ENCODE assay signal across 1 cellular context in genomic region chr9:91071185-91071990, GRCh38.
A peak's percentile ranks its signal among the peaks of the same experiment; 100 is the strongest.
TF ChIP-seq lines count a peak whose summit lies in the region.

No MANE protein-coding gene starts in this region.

TF ChIP-seq in HepG2, 621 proteins besides CTCF, POLR2A, EP300 and RAD21 (continued from another document and continues in another):
- TF ChIP-seq ZNF142 (CRISPR knock-in tag; IDR thresholded peaks at IDR 0.05) (peak; percentile 63; the same call in 1 of the 2 replicates), ZNF713 (CRISPR knock-in tag; IDR thresholded peaks at IDR 0.05) (no peak), GATA4 (IDR thresholded peaks at IDR 0.05; ENCODE audit: borderline replicate concordance, low read depth) (peak; percentile 23; the same call in 1 of the 2 replicates), ZBTB1 (CRISPR knock-in tag; IDR thresholded peaks at IDR 0.05; ENCODE audit: borderline replicate concordance) (no peak), ASH2L (IDR thresholded peaks at IDR 0.05; ENCODE audit: insufficient read length, low read depth, low read length) (peak; percentile 48), ZBTB33 (CRISPR knock-in tag; IDR thresholded peaks at IDR 0.05) (no peak), HNRNPK (IDR thresholded peaks at IDR 0.05; ENCODE audit: low read depth, low read length, poor library complexity, severe bottlenecking) (no peak), GMEB1 (CRISPR knock-in tag; IDR thresholded peaks at IDR 0.05; ENCODE audit: borderline replicate concordance) (no peak), ZSCAN5A (CRISPR knock-in tag; IDR thresholded peaks at IDR 0.05; ENCODE audit: borderline replicate concordance) (peak; percentile 68; the same call in 1 of the 2 replicates), NFATC3 (CRISPR knock-in tag; IDR thresholded peaks at IDR 0.05) (no peak), ZNF225 (CRISPR knock-in tag; IDR thresholded peaks at IDR 0.05) (no peak), GTF3A (CRISPR knock-in tag; conservative IDR thresholded peaks at IDR 0.05) (no peak), YY1 (IDR thresholded peaks at IDR 0.05; ENCODE audit: insufficient read depth, insufficient replicate concordance, low read depth, low read length) (no peak), SKIL (CRISPR knock-in tag; IDR thresholded peaks at IDR 0.05; ENCODE audit: borderline replicate concordance) (peak; percentile 57; the same call in 1 of the 2 replicates), ZKSCAN5 (CRISPR knock-in tag; IDR thresholded peaks at IDR 0.05) (peak; percentile 97; the same call in 1 of the 2 replicates), ZNF513 (CRISPR knock-in tag; conservative IDR thresholded peaks at IDR 0.05) (no peak), ZBED4 (CRISPR knock-in tag; IDR thresholded peaks at IDR 0.05; ENCODE audit: borderline replicate concordance) (no peak; the same call in 1 of the 2 replicates), ZNF609 (CRISPR knock-in tag; IDR thresholded peaks at IDR 0.05; ENCODE audit: borderline replicate concordance) (0 out of 2 replicates have a peak, but pooled peaks have one; percentile 7), ZNF383 (CRISPR knock-in tag; IDR thresholded peaks at IDR 0.05; ENCODE audit: borderline replicate concordance) (no peak), ATAD3A (CRISPR knock-in tag; IDR thresholded peaks at IDR 0.05) (no peak), SNAI1 (CRISPR knock-in tag; IDR thresholded peaks at IDR 0.05; ENCODE audit: borderline replicate concordance) (no peak), MIXL1 (CRISPR knock-in tag; IDR thresholded peaks at IDR 0.05) (0 out of 2 replicates have a peak, but pooled peaks have one; percentile 11), FOXA1 (IDR thresholded peaks at IDR 0.05) (no peak), FOXA1 (CRISPR knock-in tag; IDR thresholded peaks at IDR 0.05) (0 out of 2 replicates have a peak, but pooled peaks have one; percentile 1), CSRNP1 (CRISPR knock-in tag; IDR thresholded peaks at IDR 0.05) (peak; percentile 86)
